ENCODE assay signal across 8 cellular contexts in genomic region chr4:119470737-119471063, GRCh38.
DNase-seq lines count a peak whose midpoint lies in the region; ATAC-seq and TF ChIP-seq lines count a peak whose summit lies in the region.
"Not testable (repeated sequence)": the region's sequence is repeated elsewhere in the genome, so short reads cannot be mapped to it uniquely, and the experiment has no call there.

No MANE protein-coding gene starts in this region.

- ATAC-seq in GM18498 (IDR thresholded peaks at IDR 0.05; ENCODE audit: unreplicated experiment) (peak; percentile 49), GM18870 (IDR thresholded peaks at IDR 0.05; ENCODE audit: unreplicated experiment) (peak; percentile 40), GM19455 (IDR thresholded peaks at IDR 0.05; ENCODE audit: unreplicated experiment) (peak; percentile 52), GM21576 (IDR thresholded peaks at IDR 0.05; ENCODE audit: unreplicated experiment) (peak; percentile 54), HG02763 (IDR thresholded peaks at IDR 0.05; ENCODE audit: unreplicated experiment) (peak; percentile 53), HG03064 (IDR thresholded peaks at IDR 0.05; ENCODE audit: low read depth, unreplicated experiment) (peak; percentile 52), HG03378 (IDR thresholded peaks at IDR 0.05; ENCODE audit: unreplicated experiment) (peak; percentile 43)

- TF ChIP-seq CTCF in MM.1S (IDR thresholded peaks at IDR 0.05; ENCODE audit: low read length): not testable (repeated sequence)

- not testable (repeated sequence) for H3F3A ChIP-seq in MM.1S (ENCODE audit: insufficient read depth, low read length)

- H3K79me2 ChIP-seq in MM.1S (ENCODE audit: low read length): not testable (repeated sequence)

- H3K9ac ChIP-seq in MM.1S (ENCODE audit: low read length): not testable (repeated sequence)

- H3K27me3 ChIP-seq in MM.1S (replicated peaks; ENCODE audit: insufficient read depth, low read length): not testable (repeated sequence)

- H3K36me3 ChIP-seq in MM.1S (replicated peaks; ENCODE audit: insufficient read depth, low read length): not testable (repeated sequence)

- H3K9me2 ChIP-seq in MM.1S (replicated peaks; ENCODE audit: insufficient read depth, low read length): not testable (repeated sequence)

- H2AFZ ChIP-seq in MM.1S (ENCODE audit: low read length): not testable (repeated sequence)

- H4K20me1 ChIP-seq in MM.1S (ENCODE audit: insufficient read depth, low read length): not testable (repeated sequence)

- H3K4me3 ChIP-seq in MM.1S (ENCODE audit: low read length): not testable (repeated sequence)

- not testable (repeated sequence) for H3K4me1 ChIP-seq in MM.1S (ENCODE audit: low read length)

- not testable (repeated sequence) for H3K9me3 ChIP-seq in MM.1S (replicated peaks; ENCODE audit: insufficient read depth, low read length)

- peak overlapping the region; percentile 27; the same call in 1 of the 2 replicates for H3K27ac ChIP-seq in MM.1S (ENCODE audit: low read length)

- H3K4me2 ChIP-seq in MM.1S (ENCODE audit: low read depth, low read length): not testable (repeated sequence)

- DNase-seq in MM.1S: not testable (repeated sequence)
